ENCODE assay signal across 14 cellular contexts in genomic region chr12:6198556-6198955, GRCh38. TPM values are rescaled to one million over a fixed set of nuclear protein-coding genes. Genes with fewer than 3 reads are reported as not detected.
DNase-seq lines count a peak whose midpoint lies in the region; ATAC-seq and TF ChIP-seq lines count a peak whose summit lies in the region.
"Had no signal": no experiment of that assay in that cellular context is flagged by ENCODE, and none has a peak within 500 bp of the region (broad histone marks: within the 10 kb centered on the region; RNA-seq: fewer than 3 reads in every experiment).

No MANE protein-coding gene starts in this region.

- H2AFZ ChIP-seq in HCT116 (ENCODE audit: low read depth, low read length, poor library complexity, severe bottlenecking) (no peak overlapping the region), mesenchymal stem cell (ENCODE audit: low read depth, low read length) (no peak overlapping the region)

- no peaks in the 10 kb centered on the region for H3K27me3 ChIP-seq in HCT116 (ENCODE audit: insufficient read depth, low read length)
- no peaks in the 10 kb centered on the region for H3K27me3 ChIP-seq in ascending aorta
- H3K27me3 ChIP-seq in mesenchymal stem cell (ENCODE audit: control insufficient read depth in 1 of 2, insufficient read depth in 1 of 2, low read length in 2 of 2), result no peaks in the 10 kb centered on the region
- no peaks in the 10 kb centered on the region for H3K27me3 ChIP-seq in thyroid gland

- peaks cover 32% of the 10 kb centered on the region for H3K79me2 ChIP-seq in HCT116 (ENCODE audit: insufficient read depth, low read length)

- H2BK12ac ChIP-seq in mesenchymal stem cell (ENCODE audit: low read length in 2 of 2), result peak overlapping the region in 1 of 2 experiments; percentile 15

- RAD21 ChIA-PET in HCT116 (lab: Charles Lee; ENCODE audit: low non-redundant PET in 1 of 2, low total read pairs in 2 of 2, uncharacterized antibody in 2 of 2, unreplicated experiment in 2 of 2), result no interaction called here

- H3K27ac ChIP-seq in HCT116 (ENCODE audit: low read depth, low read length), result no peak overlapping the region
- H3K27ac ChIP-seq in ascending aorta, result peak overlapping the region; percentile 93 to 94
- no peak overlapping the region for H3K27ac ChIP-seq in mesenchymal stem cell (ENCODE audit: low read length, poor library complexity, severe bottlenecking)
- H3K27ac ChIP-seq in thyroid gland, result peak overlapping the region; percentile 98 to 99 (median 98)

- H3K4me3 ChIP-seq in HCT116 (replicated peaks in 1 of 2; ENCODE audit: low read depth in 1 of 2, low read length in 2 of 2), result no peak overlapping the region
- H3K4me3 ChIP-seq in ascending aorta, result no peak overlapping the region
- H3K4me3 ChIP-seq in mesenchymal stem cell (ENCODE audit: insufficient read depth in 1 of 2, low read depth in 1 of 2, low read length in 2 of 2), result no peak overlapping the region
- H3K4me3 ChIP-seq in thyroid gland (replicated peaks in 1 of 3), result no peak overlapping the region

- CTCF ChIA-PET in HCT116 (lab: Charles Lee), result no interaction called here

- WGBS in mesenchymal stem cell, result 95% methylated on average over 6 of the region's 6 CpGs
- 95% methylated on average over 6 of the region's 6 CpGs for WGBS in thyroid gland, 2 donors

- H2BK120ac ChIP-seq in mesenchymal stem cell (ENCODE audit: low read depth, low read length), result peak overlapping the region; percentile 21

- H4K8ac ChIP-seq in mesenchymal stem cell (ENCODE audit: low read length), result no peak overlapping the region

- no peak overlapping the region for H3K23ac ChIP-seq in mesenchymal stem cell (ENCODE audit: low read length in 2 of 2)

- no peaks in the 10 kb centered on the region for H4K20me1 ChIP-seq in HCT116 (ENCODE audit: insufficient read depth)

- ATAC-seq in HCT116, result no peak
- no peak for ATAC-seq in HG03045 (IDR thresholded peaks at IDR 0.05; ENCODE audit: unreplicated experiment)

- peaks cover 0 to 7% of the 10 kb centered on the region in 2 experiments; a peak in 1 of 4 replicates for H3K36me3 ChIP-seq in HCT116 (ENCODE audit: control insufficient read depth in 1 of 2, insufficient read depth in 2 of 2, low read length in 2 of 2)
- no peaks in the 10 kb centered on the region for H3K36me3 ChIP-seq in ascending aorta
- H3K36me3 ChIP-seq in mesenchymal stem cell (ENCODE audit: control insufficient read depth in 1 of 2, insufficient read depth in 2 of 2, low read depth in 1 of 2, low read length in 2 of 2), result no peaks in the 10 kb centered on the region
- no peaks in the 10 kb centered on the region for H3K36me3 ChIP-seq in thyroid gland

- no peak for TF ChIP-seq RAD21 in HCT116 (IDR thresholded peaks at IDR 0.05; ENCODE audit: low read depth)

- no peak overlapping the region for H2BK5ac ChIP-seq in mesenchymal stem cell (ENCODE audit: low read depth, low read length, poor library complexity, severe bottlenecking)

- no peak overlapping the region for H2AK5ac ChIP-seq in mesenchymal stem cell (ENCODE audit: low read length, severe bottlenecking)

- no peak overlapping the region for H3K18ac ChIP-seq in mesenchymal stem cell (ENCODE audit: low read depth in 1 of 2, low read length in 2 of 2)

- no peaks in the 10 kb centered on the region for H3K9me2 ChIP-seq in HCT116 (ENCODE audit: insufficient read depth)

- intact Hi-C loops in HCT116 (cut with micrococcal nuclease), result no loop called here
- intact Hi-C loops in ascending aorta (cut with DNase I), result loop anchor here (5.0 kb wide), 1 partner anchor 136 kb away; no protein-coding TSS in a partner anchor
- intact Hi-C loops in thyroid gland (cut with DNase I), result loop anchor here (2.0 kb wide), 1 partner anchor 80 kb away; no protein-coding TSS in a partner anchor

- H4K91ac ChIP-seq in mesenchymal stem cell (ENCODE audit: low read length), result no peak overlapping the region

- H3K4ac ChIP-seq in mesenchymal stem cell (ENCODE audit: low read depth in 1 of 2, low read length in 2 of 2), result no peak overlapping the region

- no peak for TF ChIP-seq CTCF in HCT116 (IDR thresholded peaks at IDR 0.05 in 2 of 3, conservative IDR thresholded peaks at IDR 0.05 in 1 of 3; ENCODE audit: borderline replicate concordance in 1 of 3, insufficient read depth in 1 of 3, low read depth in 2 of 3, low read length in 2 of 3)
- TF ChIP-seq CTCF in ascending aorta (IDR thresholded peaks at IDR 0.05), result no peak
- TF ChIP-seq CTCF in thyroid gland (IDR thresholded peaks at IDR 0.05), result no peak

- POLR2A ChIA-PET in HCT116 (lab: Charles Lee), result no interaction called here

- TF ChIP-seq POLR2A in HCT116 (IDR thresholded peaks at IDR 0.05; ENCODE audit: borderline replicate concordance, extremely low read depth, insufficient read depth, insufficient read length) (no peak), thyroid gland (IDR thresholded peaks at IDR 0.05) (no peak)

- H3K9ac ChIP-seq in HCT116 (ENCODE audit: low read length) (no peak overlapping the region), mesenchymal stem cell (ENCODE audit: low read length) (peak overlapping the region; percentile 87)

- no peaks in the 10 kb centered on the region for H3K9me3 ChIP-seq in HCT116 (ENCODE audit: control insufficient read depth in 1 of 2, insufficient read depth in 1 of 2, low read depth in 1 of 2, low read length in 2 of 2)
- no peaks in the 10 kb centered on the region for H3K9me3 ChIP-seq in ascending aorta
- no peaks in the 10 kb centered on the region for H3K9me3 ChIP-seq in mesenchymal stem cell (ENCODE audit: control insufficient read depth, low read length)
- H3K9me3 ChIP-seq in thyroid gland, result no peaks in the 10 kb centered on the region

- H3K4me1 ChIP-seq in HCT116 (ENCODE audit: control insufficient read depth in 1 of 2, insufficient read depth in 2 of 2, low read length in 2 of 2) (peaks cover 31 to 53% of the 10 kb centered on the region in 2 experiments), ascending aorta (peaks cover 0 to 22% of the 10 kb centered on the region in 2 donors), mesenchymal stem cell (ENCODE audit: control insufficient read depth, insufficient read depth, low read depth, low read length) (peaks cover 26% of the 10 kb centered on the region), thyroid gland (peaks cover 32 to 44% of the 10 kb centered on the region in 2 donors)

- H3K79me1 ChIP-seq in mesenchymal stem cell (replicated peaks; ENCODE audit: low read length, poor library complexity, severe bottlenecking), result peaks cover 7% of the 10 kb centered on the region

- DNase-seq in HCT116 (ENCODE audit: low read depth, low spot score), result no peak
- DNase-seq in ascending aorta (ENCODE audit: low spot score in 2 of 2), result no peak
- no peak for DNase-seq in mesenchymal stem cell
- no peak for DNase-seq in thyroid gland
- no peak for DNase-seq in mucosa of gallbladder (ENCODE audit: low spot score)
- no peak for DNase-seq in dermis blood vessel endothelial cell
- DNase-seq: activated CD4-positive, alpha-beta T cell treated with anti-CD3 and anti-CD28 coated beads, Interleukin-2, amount 50 U/mL, for 48 hours; activated T-cell treated with anti-CD3 and anti-CD28 coated beads, Interleukin-2, amount 50 U/mL, for 48 hours; amygdala; DND-41; Karpas-422; NCI-H187; NCI-H524 had no signal

- H3K14ac ChIP-seq in mesenchymal stem cell (ENCODE audit: low read length in 2 of 2), result no peak overlapping the region

- H3K4me2 ChIP-seq in HCT116 (ENCODE audit: low read length) (peak overlapping the region; percentile 91; the same call in 1 of the 2 replicates), mesenchymal stem cell (ENCODE audit: low read length, poor library complexity, severe bottlenecking) (no peak overlapping the region)

- BruUV-seq in HCT116 (replicated peaks; lab: Mats Ljungman, UMichigan), result no TSS peak

- H2BK15ac ChIP-seq in mesenchymal stem cell (ENCODE audit: low read depth, poor library complexity, severe bottlenecking), result no peak overlapping the region

TF ChIP-seq in HCT116, 20 proteins besides CTCF, POLR2A, EP300 and RAD21 (continues in another document):
- no peak for TF ChIP-seq POLR2AphosphoS5 (IDR thresholded peaks at IDR 0.05; ENCODE audit: low read depth, low read length)
- no peak for TF ChIP-seq ZBTB33 (IDR thresholded peaks at IDR 0.05; ENCODE audit: extremely low read depth, insufficient replicate concordance, low read length)

RNA-seq across cellular contexts. Expression of gene CD9, which starts 1.6 kb away (rescaled TPM):
- total RNA-seq in HCT116 (2021; ENCODE audit: unreplicated experiment), result 182 TPM
- 246 and 260 TPM in 2 replicates for polyA plus RNA-seq in HCT116 (2012)
- 181 TPM for total RNA-seq in ascending aorta
- polyA plus RNA-seq in mesenchymal stem cell (2013, experiment 1 of 2), result 253 TPM
- polyA plus RNA-seq in mesenchymal stem cell (2013, experiment 2 of 2), result 270 TPM
- total RNA-seq in thyroid gland, result 100 to 1,000 TPM; 367 to 494 (median 375) TPM
- 139 TPM for total RNA-seq in mucosa of gallbladder
- 517 and 1,153 TPM in 2 replicates for total RNA-seq in dermis blood vessel endothelial cell

Comparison
In these comparisons a context has a peak if more than half of its experiments do, and no peak if none do; other contexts are left out.
1. H3K27ac ChIP-seq: peak in ascending aorta (2 of 2) and thyroid gland (3 of 3); none in HCT116 (single experiment) and mesenchymal stem cell (single experiment).